In the genomic region with DNA sequence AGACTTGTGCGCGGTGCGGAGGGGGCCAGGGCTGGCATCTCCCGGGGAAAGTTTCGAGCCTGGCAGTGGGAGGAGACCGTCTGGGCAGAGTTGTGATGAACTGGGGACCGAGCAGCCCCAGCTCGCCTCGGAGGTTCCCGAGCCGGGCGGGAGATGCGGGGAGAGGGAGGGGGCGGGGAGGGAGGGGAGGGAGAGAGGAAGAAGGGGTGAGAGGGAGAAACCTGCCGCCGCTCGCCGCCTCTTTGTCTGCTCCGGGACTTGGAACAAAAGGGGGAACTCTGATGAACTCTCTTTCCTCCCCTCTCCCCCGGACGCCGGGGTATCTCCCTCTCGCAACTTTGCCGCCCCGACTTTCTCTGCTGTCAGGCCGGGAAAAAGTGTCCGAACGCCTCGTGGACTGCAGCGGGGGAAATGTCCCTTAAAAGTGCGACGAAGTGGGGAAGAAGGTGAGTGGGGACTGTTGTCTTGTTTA, we compare ENCODE assay signal across 1 cellular context.
TF ChIP-seq lines count a peak whose summit lies in the region.

No MANE protein-coding gene starts in this region.

TF ChIP-seq in GM23338, 12 proteins besides CTCF, POLR2A, EP300 and RAD21 (continued from another document):
- TF ChIP-seq, protein P1, sequence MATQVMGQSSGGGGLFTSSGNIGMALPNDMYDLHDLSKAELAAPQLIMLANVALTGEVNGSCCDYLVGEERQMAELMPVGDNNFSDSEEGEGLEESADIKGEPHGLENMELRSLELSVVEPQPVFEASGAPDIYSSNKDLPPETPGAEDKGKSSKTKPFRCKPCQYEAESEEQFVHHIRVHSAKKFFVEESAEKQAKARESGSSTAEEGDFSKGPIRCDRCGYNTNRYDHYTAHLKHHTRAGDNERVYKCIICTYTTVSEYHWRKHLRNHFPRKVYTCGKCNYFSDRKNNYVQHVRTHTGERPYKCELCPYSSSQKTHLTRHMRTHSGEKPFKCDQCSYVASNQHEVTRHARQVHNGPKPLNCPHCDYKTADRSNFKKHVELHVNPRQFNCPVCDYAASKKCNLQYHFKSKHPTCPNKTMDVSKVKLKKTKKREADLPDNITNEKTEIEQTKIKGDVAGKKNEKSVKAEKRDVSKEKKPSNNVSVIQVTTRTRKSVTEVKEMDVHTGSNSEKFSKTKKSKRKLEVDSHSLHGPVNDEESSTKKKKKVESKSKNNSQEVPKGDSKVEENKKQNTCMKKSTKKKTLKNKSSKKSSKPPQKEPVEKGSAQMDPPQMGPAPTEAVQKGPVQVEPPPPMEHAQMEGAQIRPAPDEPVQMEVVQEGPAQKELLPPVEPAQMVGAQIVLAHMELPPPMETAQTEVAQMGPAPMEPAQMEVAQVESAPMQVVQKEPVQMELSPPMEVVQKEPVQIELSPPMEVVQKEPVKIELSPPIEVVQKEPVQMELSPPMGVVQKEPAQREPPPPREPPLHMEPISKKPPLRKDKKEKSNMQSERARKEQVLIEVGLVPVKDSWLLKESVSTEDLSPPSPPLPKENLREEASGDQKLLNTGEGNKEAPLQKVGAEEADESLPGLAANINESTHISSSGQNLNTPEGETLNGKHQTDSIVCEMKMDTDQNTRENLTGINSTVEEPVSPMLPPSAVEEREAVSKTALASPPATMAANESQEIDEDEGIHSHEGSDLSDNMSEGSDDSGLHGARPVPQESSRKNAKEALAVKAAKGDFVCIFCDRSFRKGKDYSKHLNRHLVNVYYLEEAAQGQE (IDR thresholded peaks at IDR 0.05; ENCODE audit: unreplicated experiment): no peak
